In the genomic region with DNA sequence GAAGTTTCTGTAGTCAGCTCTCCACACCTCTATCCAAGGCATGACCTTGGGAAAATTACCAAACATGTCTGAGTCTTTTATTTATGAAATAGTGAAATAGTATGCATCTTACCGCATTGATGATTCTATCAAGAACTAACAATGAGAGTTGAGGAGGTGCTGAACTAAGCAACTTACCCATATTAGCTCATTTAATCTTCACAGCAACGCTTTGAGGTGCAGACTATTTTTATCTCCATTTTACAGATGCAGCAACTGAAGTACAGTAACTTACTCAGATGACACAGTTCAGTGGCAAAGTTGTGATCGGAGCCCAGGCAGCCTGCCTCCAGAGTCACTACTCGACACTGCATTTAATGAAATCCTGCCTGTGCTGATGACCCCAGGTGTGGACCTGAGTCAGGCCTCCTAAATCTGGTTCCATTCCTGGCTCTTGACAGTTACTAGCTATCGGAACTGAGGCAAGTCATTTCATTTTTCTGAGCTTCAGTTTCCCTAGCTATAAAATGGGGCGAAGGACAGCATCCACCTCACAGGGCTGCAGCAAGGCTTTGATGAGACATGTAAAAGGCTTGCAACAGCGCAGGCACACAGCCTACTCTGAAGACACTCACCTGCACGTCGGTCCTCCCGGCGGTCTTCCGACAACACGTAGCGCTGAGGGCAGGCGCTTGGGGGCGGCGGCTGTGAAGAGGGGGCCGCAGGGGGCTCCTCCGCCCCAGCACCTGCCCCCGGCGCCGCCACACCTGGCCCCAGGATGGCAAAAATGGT, we compare ENCODE assay signal across 9 cellular contexts. TPM values are rescaled to one million over a fixed set of nuclear protein-coding genes. Genes with fewer than 3 reads are reported as not detected.
DNase-seq lines count a peak whose midpoint lies in the region; ATAC-seq and TF ChIP-seq lines count a peak whose summit lies in the region.
"Had no signal": no experiment of that assay in that cellular context is flagged by ENCODE, and none has a peak within 500 bp of the region (broad histone marks: within the 10 kb centered on the region; RNA-seq: fewer than 3 reads in every experiment).

No MANE protein-coding gene starts in this region.

- no peak overlapping the region for H3K27ac ChIP-seq in RWPE2 (ENCODE audit: poor library complexity, severe bottlenecking)
- H3K27ac ChIP-seq in prostate gland: no peak overlapping the region

- intact Hi-C loops in prostate gland (cut with DNase I): no loop called here

- TF ChIP-seq POLR2A in erythroblast (IDR thresholded peaks at IDR 0.05; ENCODE audit: low read length) (no peak), prostate gland (IDR thresholded peaks at IDR 0.05) (no peak)

- ATAC-seq in RWPE2 (ENCODE audit: low read depth) (no peak), GM19452 (IDR thresholded peaks at IDR 0.05; ENCODE audit: unreplicated experiment) (no peak), GM21526 (IDR thresholded peaks at IDR 0.05; ENCODE audit: low FRiP score, unreplicated experiment) (no peak)

- H3K4me3 ChIP-seq in GM08714 (ENCODE audit: low read length) (peak overlapping the region; percentile 82; the same call in 1 of the 2 replicates), RWPE2 (ENCODE audit: severe bottlenecking) (peak overlapping the region; percentile 43), prostate gland (peak overlapping the region; percentile 65 to 78)

- H3K27me3 ChIP-seq in RWPE2 (ENCODE audit: insufficient read depth, poor library complexity, severe bottlenecking) (no peaks in the 10 kb centered on the region), prostate gland (replicated peaks; ENCODE audit: insufficient read depth) (no peaks in the 10 kb centered on the region)

- DNase-seq in RWPE2 (ENCODE audit: low spot score): no peak
- peak; percentile 31 to 56 for DNase-seq in erythroblast (lab: John Stamatoyannopoulos, UW)
- DNase-seq in prostate gland (ENCODE audit: low spot score): no peak
- DNase-seq in HuH-7 (ENCODE audit: low spot score): no peak
- no peak for DNase-seq in NCI-H1092 treated with DMSO at 0.1 percent for 48 hours (lab: John Stamatoyannopoulos, UW)

- H3K4me1 ChIP-seq in RWPE2 (ENCODE audit: insufficient read depth, poor library complexity, severe bottlenecking) (no peaks in the 10 kb centered on the region), prostate gland (replicated peaks) (no peaks in the 10 kb centered on the region)

- TF ChIP-seq CTCF in RWPE2 (IDR thresholded peaks at IDR 0.05; ENCODE audit: poor library complexity, severe bottlenecking) (no peak), prostate gland (IDR thresholded peaks at IDR 0.05) (no peak)

- 85% methylated on average over 7 of the region's 22 CpGs for WGBS in prostate gland

- H3K9me3 ChIP-seq in RWPE2 (ENCODE audit: severe bottlenecking) (no peaks in the 10 kb centered on the region), prostate gland (no peaks in the 10 kb centered on the region)

- H3K36me3 ChIP-seq in RWPE2 (ENCODE audit: low read depth) (peaks cover 27% of the 10 kb centered on the region), prostate gland (no peaks in the 10 kb centered on the region)

RNA-seq across cellular contexts. Expression of a gene that starts 1.6 kb away (rescaled TPM):
- total RNA-seq in prostate gland: 1 to 10 TPM; 8.7 to 9.1 TPM

RNA-seq across cellular contexts. Expression of a gene that starts 13.7 kb away (rescaled TPM):
- 1 to 10 TPM in 1 of 2 donors, not detected in 1; 4.1 TPM for total RNA-seq in prostate gland
- total RNA-seq: T-helper 2 cell treated with Interferon-gamma antibody and Interleukin-4, amounts not matched to agents 100 ng/mL and 5 ng/mL, for 36 hours had no signal

RNA-seq across cellular contexts. Expression of a gene that starts 14.9 kb away (rescaled TPM):
- total RNA-seq in prostate gland: 10 to 100 TPM; 55.5 to 63.0 TPM

RNA-seq across cellular contexts. Expression of a gene that starts 36.7 kb away (rescaled TPM):
- total RNA-seq in prostate gland: 1 to 10 TPM in 1 of 2 donors, under 1 TPM in 1; 0.09 to 1.1 TPM
- total RNA-seq: T-helper 2 cell treated with Interferon-gamma antibody and Interleukin-4, amounts not matched to agents 100 ng/mL and 5 ng/mL, for 36 hours had no signal

RNA-seq across cellular contexts. Expression of a gene that starts 37.9 kb away (rescaled TPM):
- total RNA-seq in prostate gland: 100 to 1,000 TPM in 1 of 2 donors, 10 to 100 TPM in 1; 76.4 to 104 TPM

Comparison
In these comparisons a context has a peak if more than half of its experiments do, and no peak if none do; other contexts are left out.
1. DNase-seq: peak in erythroblast (2 of 2); none in RWPE2 (single experiment), prostate gland (single experiment), HuH-7 (single experiment) and NCI-H1092 treated with DMSO at 0.1 percent for 48 hours (single experiment).
2. Peak in every context shown above with its lines, with median percentiles within 50 percentile points of each other: H3K4me3 ChIP-seq.